ENCODE assay signal across 8 cellular contexts in genomic region chr2:127516031-127516430, GRCh38. TPM values are rescaled to one million over a fixed set of nuclear protein-coding genes. Genes with fewer than 3 reads are reported as not detected.
DNase-seq lines count a peak whose midpoint lies in the region; ATAC-seq and TF ChIP-seq lines count a peak whose summit lies in the region.

No MANE protein-coding gene starts in this region.

- DNase-seq in choroid plexus epithelial cell (ENCODE audit: low read depth) (peak; percentile 39), medulla oblongata (ENCODE audit: extremely low spot score) (peak; percentile 92), substantia nigra (lab: John Stamatoyannopoulos, UW) (peak in 44 of 49 donors; percentile 8 to 85 (median 65)), NCI-H1092 (lab: John Stamatoyannopoulos, UW) (no peak), immature natural killer cell (no peak)
- no peak for DNase-seq in activated T-cell treated with anti-CD3 and anti-CD28 coated beads, Interleukin-2, amount 50 U/mL, for 1 hour

- H3K9me2 ChIP-seq in Loucy (replicated peaks; ENCODE audit: low read depth, low read length): no peaks in the 10 kb centered on the region

- H3K9me3 Mint-ChIP-seq in immature natural killer cell: no peaks in the 10 kb centered on the region

- H3K36me3 Mint-ChIP-seq in immature natural killer cell: peaks cover 4 to 31% (median 18%) of the 10 kb centered on the region in 3 donors

- H3K27me3 ChIP-seq in Loucy (ENCODE audit: insufficient read depth, low read length, poor library complexity, severe bottlenecking): no peaks in the 10 kb centered on the region

- H3K36me3 ChIP-seq in Loucy (ENCODE audit: insufficient read depth, low read length): peaks cover 41% of the 10 kb centered on the region; the same call in 1 of the 2 replicates

- peaks cover 26% of the 10 kb centered on the region for H3K4me1 ChIP-seq in Loucy (ENCODE audit: insufficient read depth, low read length, poor library complexity, severe bottlenecking)

- peaks cover 95% of the 10 kb centered on the region for H3K79me2 ChIP-seq in Loucy (ENCODE audit: insufficient read depth, low read length)

- H3K4me3 Mint-ChIP-seq in immature natural killer cell: no peak overlapping the region

- H3K9me3 ChIP-seq in Loucy (ENCODE audit: insufficient read depth, low read depth, low read length): no peaks in the 10 kb centered on the region

- peaks cover 65 to 84% of the 10 kb centered on the region in 2 donors for H3K4me1 Mint-ChIP-seq in immature natural killer cell

- peaks cover 53% of the 10 kb centered on the region for H4K20me1 ChIP-seq in Loucy (ENCODE audit: insufficient read depth, low read length, poor library complexity, severe bottlenecking)

- no peaks in the 10 kb centered on the region for H3K27me3 Mint-ChIP-seq in immature natural killer cell (ENCODE audit: low read depth in 3 of 3)

- peak overlapping the region in 1 of 6 donors; percentile 28 for H3K27ac Mint-ChIP-seq in immature natural killer cell

- H3F3A ChIP-seq in Loucy (ENCODE audit: low read depth): no peaks in the 10 kb centered on the region

- H3K27ac ChIP-seq in substantia nigra (ENCODE audit: low read depth, low read length, poor library complexity, severe bottlenecking): peak overlapping the region; percentile 95

- TF ChIP-seq CTCF in Loucy (conservative IDR thresholded peaks at IDR 0.05; ENCODE audit: low read length) (no peak), choroid plexus epithelial cell (conservative IDR thresholded peaks at IDR 0.05; ENCODE audit: low read depth, low read length) (no peak)

- no peak overlapping the region for H3K9ac ChIP-seq in Loucy (ENCODE audit: low read depth, low read length, poor library complexity, severe bottlenecking)

- no peak overlapping the region for H2AFZ ChIP-seq in Loucy (ENCODE audit: low read length)

- H3K4me3 ChIP-seq in Loucy (ENCODE audit: low read length, poor library complexity, severe bottlenecking) (no peak overlapping the region), choroid plexus epithelial cell (ENCODE audit: low read depth, low read length) (no peak overlapping the region)

- H3K4me2 ChIP-seq in Loucy (ENCODE audit: low read depth, low read length, poor library complexity, severe bottlenecking): peak overlapping the region; percentile 35

- no peak for ATAC-seq in GM21786 (IDR thresholded peaks at IDR 0.05; ENCODE audit: unreplicated experiment)

RNA-seq across cellular contexts. Expression of gene IWS1, which starts 10.3 kb away (rescaled TPM):
- polyA plus RNA-seq in immature natural killer cell: 10 to 100 TPM in 2 of 3 donors, 1 to 10 TPM in 1; 3.8 to 32.2 (median 13.1) TPM

RNA-seq across cellular contexts. Expression of gene MYO7B, which starts 19.5 kb away (rescaled TPM):
- under 1 TPM in 1 of 3 donors, not detected in 2; 0.37 TPM for polyA plus RNA-seq in immature natural killer cell

Comparison
In these comparisons a context has a peak if more than half of its experiments do, and no peak if none do; other contexts are left out.
1. DNase-seq: peak in choroid plexus epithelial cell (single experiment), medulla oblongata (single experiment) and substantia nigra (44 of 49); none in NCI-H1092 (single experiment), immature natural killer cell (0 of 3) and activated T-cell treated with anti-CD3 and anti-CD28 coated beads, Interleukin-2, amount 50 U/mL, for 1 hour (single experiment).